Comparison of ENCODE assay signal across 31 cellular contexts in genomic region chr3:133841196-133841595, GRCh38. TPM values are rescaled to one million over a fixed set of nuclear protein-coding genes. Genes with fewer than 3 reads are reported as not detected.
"Had no signal": no experiment of that assay in that cellular context is flagged by ENCODE, and none has a peak within 500 bp of the region (broad histone marks: within the 10 kb centered on the region; RNA-seq: fewer than 3 reads in every experiment).

No MANE protein-coding gene starts in this region.

- H3K9me3 ChIP-seq: adrenal gland, body of pancreas, colonic mucosa had no signal

- DNase-seq: activated B cell treated with CpG ODN at 0.5 μM for 24 hours; activated CD4-positive, alpha-beta T cell treated with anti-CD3 and anti-CD28 coated beads for 48 hours; activated CD4-positive, alpha-beta T cell treated with anti-CD3 and anti-CD28 coated beads, Interleukin-2, amount 50 U/mL, for 1 hour; activated CD4-positive, alpha-beta T cell treated with anti-CD3 and anti-CD28 coated beads, Interleukin-2, amount 50 U/mL, for 48 hours; activated CD8-positive, alpha-beta memory T cell treated with anti-CD3 and anti-CD28 coated beads for 24 hours; activated CD8-positive, alpha-beta T cell treated with anti-CD3 and anti-CD28 coated beads for 36 hours; activated effector memory CD4-positive, alpha-beta T cell treated with anti-CD3 and anti-CD28 coated beads, Interleukin-2, amount 50 U/mL, for 16 hours; activated naive CD4-positive, alpha-beta T cell treated with anti-CD3 and anti-CD28 coated beads for 36 hours; activated naive CD8-positive, alpha-beta T cell treated with anti-CD3 and anti-CD28 coated beads for 36 hours; activated naive CD8-positive, alpha-beta T cell treated with anti-CD3 and anti-CD28 coated beads, Interleukin-2, amount 50 U/mL, for 24 hours; activated T-cell treated with anti-CD3 and anti-CD28 coated beads, Interleukin-2, amount 50 U/mL, for 1 hour; activated T-cell treated with anti-CD3 and anti-CD28 coated beads, Interleukin-2, amount 50 U/mL, for 48 hours; adrenal gland; amygdala; aorta; body of pancreas; central memory CD4-positive, alpha-beta T cell; cerebellar nuclear complex; colonic mucosa; effector CD8-positive, alpha-beta T cell; endodermal cell; foreskin fibroblast; T-cell; T-helper 9 cell; WERI-Rb-1 had no signal

- H3K27ac Mint-ChIP-seq: activated B cell treated with CpG ODN at 0.5 μM for 24 hours; activated CD8-positive, alpha-beta T cell treated with anti-CD3 and anti-CD28 coated beads for 36 hours; activated naive CD4-positive, alpha-beta T cell treated with anti-CD3 and anti-CD28 coated beads for 36 hours; activated naive CD4-positive, alpha-beta T cell treated with anti-CD3 and anti-CD28 coated beads, Interleukin-2, amount 50 U/mL, for 24 hours; activated naive CD8-positive, alpha-beta T cell treated with anti-CD3 and anti-CD28 coated beads for 36 hours; activated naive CD8-positive, alpha-beta T cell treated with anti-CD3 and anti-CD28 coated beads, Interleukin-2, amount 50 U/mL, for 24 hours; activated T-helper 1 cell treated with anti-CD3 and anti-CD28 coated beads, Interleukin-12 subunit alpha, Interleukin-12 subunit beta, Interleukin-2, Interleukin-4 antibody, amounts not matched to agents 30 ng/mL and 10 ng/mL and 1 ng/mL, durations not matched to agents 14 hours and 24 hours and 36 hours; activated T-helper 2 cell treated with anti-CD3 and anti-CD28 coated beads, Interferon-gamma antibody, Interleukin-2, Interleukin-4, amounts not matched to agents 10 μg/mL and 5 μg/mL and 100 μg/mL, durations not matched to agents 14 hours and 24 hours and 36 hours; endodermal cell; T-cell; T-helper 1 cell treated with Interleukin-12 subunit alpha and Interleukin-12 subunit beta and Interleukin-4 antibody, amounts not matched to agents 30 μg/mL and 1 μg/mL, for 36 hours had no signal

- H3K4me3 ChIP-seq: adrenal gland, body of pancreas, colonic mucosa had no signal

- ATAC-seq: activated CD4-positive, CD25-positive, alpha-beta regulatory T cell treated with anti-CD3 and anti-CD28 coated beads, Interleukin-2, amount 50 U/mL, for 24 hours; activated CD8-positive, alpha-beta T cell treated with anti-CD3 and anti-CD28 coated beads for 36 hours; activated naive CD8-positive, alpha-beta T cell treated with anti-CD3 and anti-CD28 coated beads, Interleukin-2, amount 50 U/mL, for 24 hours; body of pancreas; esophagus mucosa; T-cell had no signal

- H3K27me3 Mint-ChIP-seq: activated CD8-positive, alpha-beta T cell treated with anti-CD3 and anti-CD28 coated beads for 36 hours; activated naive CD8-positive, alpha-beta T cell treated with anti-CD3 and anti-CD28 coated beads for 36 hours had no signal

- H3K36me3 Mint-ChIP-seq: activated naive CD4-positive, alpha-beta T cell treated with anti-CD3 and anti-CD28 coated beads, Interleukin-2, amount 50 U/mL, for 24 hours; activated naive CD8-positive, alpha-beta T cell treated with anti-CD3 and anti-CD28 coated beads for 36 hours; T-cell had no signal

- H3K4me3 Mint-ChIP-seq: activated B cell treated with CpG ODN at 0.5 μM for 24 hours; activated CD8-positive, alpha-beta T cell treated with anti-CD3 and anti-CD28 coated beads for 36 hours; activated naive CD4-positive, alpha-beta T cell treated with anti-CD3 and anti-CD28 coated beads for 36 hours; activated naive CD4-positive, alpha-beta T cell treated with anti-CD3 and anti-CD28 coated beads, Interleukin-2, amount 50 U/mL, for 24 hours; activated naive CD8-positive, alpha-beta T cell treated with anti-CD3 and anti-CD28 coated beads for 36 hours; activated naive CD8-positive, alpha-beta T cell treated with anti-CD3 and anti-CD28 coated beads, Interleukin-2, amount 50 U/mL, for 24 hours; activated T-helper 1 cell treated with anti-CD3 and anti-CD28 coated beads, Interleukin-12 subunit alpha, Interleukin-12 subunit beta, Interleukin-2, Interleukin-4 antibody, amounts not matched to agents 30 ng/mL and 10 ng/mL and 1 ng/mL, durations not matched to agents 14 hours and 24 hours and 36 hours; endodermal cell; T-cell; T-helper 1 cell treated with Interleukin-12 subunit alpha and Interleukin-12 subunit beta and Interleukin-4 antibody, amounts not matched to agents 30 μg/mL and 1 μg/mL, for 36 hours had no signal

- H3K27ac ChIP-seq: adrenal gland, body of pancreas, colonic mucosa, WERI-Rb-1 had no signal

- H3K36me3 ChIP-seq: adrenal gland, colonic mucosa, WERI-Rb-1 had no signal

- H3K4me1 Mint-ChIP-seq: activated B cell treated with CpG ODN at 0.5 μM for 24 hours; activated naive CD4-positive, alpha-beta T cell treated with anti-CD3 and anti-CD28 coated beads, Interleukin-2, amount 50 U/mL, for 24 hours; activated naive CD8-positive, alpha-beta T cell treated with anti-CD3 and anti-CD28 coated beads for 36 hours; activated naive CD8-positive, alpha-beta T cell treated with anti-CD3 and anti-CD28 coated beads, Interleukin-2, amount 50 U/mL, for 24 hours; T-cell had no signal

- H3K27me3 ChIP-seq: adrenal gland, body of pancreas, colonic mucosa had no signal

- H3K9me3 Mint-ChIP-seq: activated B cell treated with CpG ODN at 0.5 μM for 24 hours; activated CD8-positive, alpha-beta T cell treated with anti-CD3 and anti-CD28 coated beads for 36 hours; activated naive CD4-positive, alpha-beta T cell treated with anti-CD3 and anti-CD28 coated beads for 36 hours; activated naive CD4-positive, alpha-beta T cell treated with anti-CD3 and anti-CD28 coated beads, Interleukin-2, amount 50 U/mL, for 24 hours; activated naive CD8-positive, alpha-beta T cell treated with anti-CD3 and anti-CD28 coated beads for 36 hours; activated naive CD8-positive, alpha-beta T cell treated with anti-CD3 and anti-CD28 coated beads, Interleukin-2, amount 50 U/mL, for 24 hours; activated T-helper 1 cell treated with anti-CD3 and anti-CD28 coated beads, Interleukin-12 subunit alpha, Interleukin-12 subunit beta, Interleukin-2, Interleukin-4 antibody, amounts not matched to agents 30 ng/mL and 10 ng/mL and 1 ng/mL, durations not matched to agents 14 hours and 24 hours and 36 hours; activated T-helper 2 cell treated with anti-CD3 and anti-CD28 coated beads, Interferon-gamma antibody, Interleukin-2, Interleukin-4, amounts not matched to agents 10 μg/mL and 5 μg/mL and 100 μg/mL, durations not matched to agents 14 hours and 24 hours and 36 hours; endodermal cell; T-cell; T-helper 1 cell treated with Interleukin-12 subunit alpha and Interleukin-12 subunit beta and Interleukin-4 antibody, amounts not matched to agents 30 μg/mL and 1 μg/mL, for 36 hours had no signal

- H3K4me1 ChIP-seq: adrenal gland, body of pancreas, colonic mucosa had no signal

RNA-seq across cellular contexts. Expression of gene RAB6B, which starts 54.5 kb away (rescaled TPM):
- total RNA-seq: activated B cell treated with CpG ODN at 0.5 μM for 24 hours; activated naive CD4-positive, alpha-beta T cell treated with anti-CD3 and anti-CD28 coated beads for 36 hours had no signal
